ENCODE assay signal across 1 cellular context in genomic region chr19:39870171-39870971, GRCh38.
TF ChIP-seq lines count a peak whose summit lies in the region.

No MANE protein-coding gene starts in this region.

TF ChIP-seq in HEK293, 187 proteins besides CTCF, POLR2A, EP300 and RAD21 (continued from another document and continues in another):
- TF ChIP-seq, protein P1, sequence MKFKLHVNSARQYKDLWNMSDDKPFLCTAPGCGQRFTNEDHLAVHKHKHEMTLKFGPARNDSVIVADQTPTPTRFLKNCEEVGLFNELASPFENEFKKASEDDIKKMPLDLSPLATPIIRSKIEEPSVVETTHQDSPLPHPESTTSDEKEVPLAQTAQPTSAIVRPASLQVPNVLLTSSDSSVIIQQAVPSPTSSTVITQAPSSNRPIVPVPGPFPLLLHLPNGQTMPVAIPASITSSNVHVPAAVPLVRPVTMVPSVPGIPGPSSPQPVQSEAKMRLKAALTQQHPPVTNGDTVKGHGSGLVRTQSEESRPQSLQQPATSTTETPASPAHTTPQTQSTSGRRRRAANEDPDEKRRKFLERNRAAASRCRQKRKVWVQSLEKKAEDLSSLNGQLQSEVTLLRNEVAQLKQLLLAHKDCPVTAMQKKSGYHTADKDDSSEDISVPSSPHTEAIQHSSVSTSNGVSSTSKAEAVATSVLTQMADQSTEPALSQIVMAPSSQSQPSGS (tag by site-specific recombination; IDR thresholded peaks at IDR 0.05; ENCODE audit: low read depth) = no peak
- TF ChIP-seq BCL11A (tag by site-specific recombination; IDR thresholded peaks at IDR 0.05; ENCODE audit: low read depth) (peak; percentile 11; the same call in 1 of the 2 replicates), ZNF776 (tag by site-specific recombination; IDR thresholded peaks at IDR 0.05; ENCODE audit: borderline replicate concordance) (no peak), TRIM28 (IDR thresholded peaks at IDR 0.05; ENCODE audit: borderline replicate concordance, low read length) (no peak), GLI2 (tag by site-specific recombination; IDR thresholded peaks at IDR 0.05; ENCODE audit: borderline replicate concordance, low read depth) (no peak), SALL2 (tag by site-specific recombination; IDR thresholded peaks at IDR 0.05; ENCODE audit: borderline replicate concordance) (no peak), ZNF2 (tag by site-specific recombination; IDR thresholded peaks at IDR 0.05) (no peak), ZNF785 (tag by site-specific recombination; IDR thresholded peaks at IDR 0.05) (no peak), SP3 (tag by site-specific recombination; IDR thresholded peaks at IDR 0.05) (peak; percentile 55; the same call in 1 of the 2 replicates), PRDM10 (tag by site-specific recombination; IDR thresholded peaks at IDR 0.05) (peak; percentile 72), RBAK (tag by site-specific recombination; IDR thresholded peaks at IDR 0.05) (no peak), BCL11B (tag by site-specific recombination; IDR thresholded peaks at IDR 0.05; ENCODE audit: low read depth) (peak; percentile 47; the same call in 1 of the 2 replicates), ZNF843 (tag by site-specific recombination; IDR thresholded peaks at IDR 0.05) (no peak), ZNF585B (tag by site-specific recombination; IDR thresholded peaks at IDR 0.05) (no peak), ZNF214 (tag by site-specific recombination; IDR thresholded peaks at IDR 0.05; ENCODE audit: borderline replicate concordance) (no peak), ZNF777 (tag by site-specific recombination; IDR thresholded peaks at IDR 0.05; ENCODE audit: borderline replicate concordance) (no peak), HOXD13 (CRISPR knock-in tag; IDR thresholded peaks at IDR 0.05; ENCODE audit: borderline replicate concordance) (no peak), ZNF302 (tag by site-specific recombination; IDR thresholded peaks at IDR 0.05; ENCODE audit: low read depth) (no peak), ZNF600 (tag by site-specific recombination; IDR thresholded peaks at IDR 0.05) (no peak), ZNF416 (tag by site-specific recombination; IDR thresholded peaks at IDR 0.05) (no peak), ZBTB8A (tag by site-specific recombination; IDR thresholded peaks at IDR 0.05) (peak; percentile 66), YY2 (tag by site-specific recombination; IDR thresholded peaks at IDR 0.05) (no peak; the same call in 1 of the 2 replicates), ZNF555 (tag by site-specific recombination; conservative IDR thresholded peaks at IDR 0.05) (no peak), ZNF596 (tag by site-specific recombination; IDR thresholded peaks at IDR 0.05) (no peak), ZSCAN16 (tag by site-specific recombination; IDR thresholded peaks at IDR 0.05) (no peak), KLF1 (tag by site-specific recombination; IDR thresholded peaks at IDR 0.05) (no peak), ZBTB48 (tag by site-specific recombination; IDR thresholded peaks at IDR 0.05) (peak; percentile 82), ZNF621 (tag by site-specific recombination; IDR thresholded peaks at IDR 0.05) (no peak), REPIN1 (tag by site-specific recombination; IDR thresholded peaks at IDR 0.05; ENCODE audit: low read depth) (no peak), PATZ1 (tag by site-specific recombination; IDR thresholded peaks at IDR 0.05) (0 out of 2 replicates have a peak, but pooled peaks have one; percentile 46), ZNF404 (tag by site-specific recombination; IDR thresholded peaks at IDR 0.05) (no peak), ZNF677 (tag by site-specific recombination; IDR thresholded peaks at IDR 0.05) (no peak), TCF7L2 (IDR thresholded peaks at IDR 0.05; ENCODE audit: borderline replicate concordance, low read depth, low read length) (no peak), ZNF354C (tag by site-specific recombination; IDR thresholded peaks at IDR 0.05; ENCODE audit: borderline replicate concordance, low read depth) (no peak), GLI4 (tag by site-specific recombination; IDR thresholded peaks at IDR 0.05) (no peak), ZIC2 (tag by site-specific recombination; IDR thresholded peaks at IDR 0.05) (peak; percentile 83), ZNF10 (tag by site-specific recombination; IDR thresholded peaks at IDR 0.05) (no peak)
- TF ChIP-seq, protein P2, sequence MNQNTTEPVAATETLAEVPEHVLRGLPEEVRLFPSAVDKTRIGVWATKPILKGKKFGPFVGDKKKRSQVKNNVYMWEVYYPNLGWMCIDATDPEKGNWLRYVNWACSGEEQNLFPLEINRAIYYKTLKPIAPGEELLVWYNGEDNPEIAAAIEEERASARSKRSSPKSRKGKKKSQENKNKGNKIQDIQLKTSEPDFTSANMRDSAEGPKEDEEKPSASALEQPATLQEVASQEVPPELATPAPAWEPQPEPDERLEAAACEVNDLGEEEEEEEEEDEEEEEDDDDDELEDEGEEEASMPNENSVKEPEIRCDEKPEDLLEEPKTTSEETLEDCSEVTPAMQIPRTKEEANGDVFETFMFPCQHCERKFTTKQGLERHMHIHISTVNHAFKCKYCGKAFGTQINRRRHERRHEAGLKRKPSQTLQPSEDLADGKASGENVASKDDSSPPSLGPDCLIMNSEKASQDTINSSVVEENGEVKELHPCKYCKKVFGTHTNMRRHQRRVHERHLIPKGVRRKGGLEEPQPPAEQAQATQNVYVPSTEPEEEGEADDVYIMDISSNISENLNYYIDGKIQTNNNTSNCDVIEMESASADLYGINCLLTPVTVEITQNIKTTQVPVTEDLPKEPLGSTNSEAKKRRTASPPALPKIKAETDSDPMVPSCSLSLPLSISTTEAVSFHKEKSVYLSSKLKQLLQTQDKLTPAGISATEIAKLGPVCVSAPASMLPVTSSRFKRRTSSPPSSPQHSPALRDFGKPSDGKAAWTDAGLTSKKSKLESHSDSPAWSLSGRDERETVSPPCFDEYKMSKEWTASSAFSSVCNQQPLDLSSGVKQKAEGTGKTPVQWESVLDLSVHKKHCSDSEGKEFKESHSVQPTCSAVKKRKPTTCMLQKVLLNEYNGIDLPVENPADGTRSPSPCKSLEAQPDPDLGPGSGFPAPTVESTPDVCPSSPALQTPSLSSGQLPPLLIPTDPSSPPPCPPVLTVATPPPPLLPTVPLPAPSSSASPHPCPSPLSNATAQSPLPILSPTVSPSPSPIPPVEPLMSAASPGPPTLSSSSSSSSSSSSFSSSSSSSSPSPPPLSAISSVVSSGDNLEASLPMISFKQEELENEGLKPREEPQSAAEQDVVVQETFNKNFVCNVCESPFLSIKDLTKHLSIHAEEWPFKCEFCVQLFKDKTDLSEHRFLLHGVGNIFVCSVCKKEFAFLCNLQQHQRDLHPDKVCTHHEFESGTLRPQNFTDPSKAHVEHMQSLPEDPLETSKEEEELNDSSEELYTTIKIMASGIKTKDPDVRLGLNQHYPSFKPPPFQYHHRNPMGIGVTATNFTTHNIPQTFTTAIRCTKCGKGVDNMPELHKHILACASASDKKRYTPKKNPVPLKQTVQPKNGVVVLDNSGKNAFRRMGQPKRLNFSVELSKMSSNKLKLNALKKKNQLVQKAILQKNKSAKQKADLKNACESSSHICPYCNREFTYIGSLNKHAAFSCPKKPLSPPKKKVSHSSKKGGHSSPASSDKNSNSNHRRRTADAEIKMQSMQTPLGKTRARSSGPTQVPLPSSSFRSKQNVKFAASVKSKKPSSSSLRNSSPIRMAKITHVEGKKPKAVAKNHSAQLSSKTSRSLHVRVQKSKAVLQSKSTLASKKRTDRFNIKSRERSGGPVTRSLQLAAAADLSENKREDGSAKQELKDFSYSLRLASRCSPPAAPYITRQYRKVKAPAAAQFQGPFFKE (tag by site-specific recombination; IDR thresholded peaks at IDR 0.05; ENCODE audit: borderline replicate concordance) = no peak
- TF ChIP-seq, protein P3, sequence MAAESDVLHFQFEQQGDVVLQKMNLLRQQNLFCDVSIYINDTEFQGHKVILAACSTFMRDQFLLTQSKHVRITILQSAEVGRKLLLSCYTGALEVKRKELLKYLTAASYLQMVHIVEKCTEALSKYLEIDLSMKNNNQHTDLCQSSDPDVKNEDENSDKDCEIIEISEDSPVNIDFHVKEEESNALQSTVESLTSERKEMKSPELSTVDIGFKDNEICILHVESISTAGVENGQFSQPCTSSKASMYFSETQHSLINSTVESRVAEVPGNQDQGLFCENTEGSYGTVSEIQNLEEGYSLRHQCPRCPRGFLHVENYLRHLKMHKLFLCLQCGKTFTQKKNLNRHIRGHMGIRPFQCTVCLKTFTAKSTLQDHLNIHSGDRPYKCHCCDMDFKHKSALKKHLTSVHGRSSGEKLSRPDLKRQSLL (tag by site-specific recombination; IDR thresholded peaks at IDR 0.05) = no peak
- TF ChIP-seq, protein P4, sequence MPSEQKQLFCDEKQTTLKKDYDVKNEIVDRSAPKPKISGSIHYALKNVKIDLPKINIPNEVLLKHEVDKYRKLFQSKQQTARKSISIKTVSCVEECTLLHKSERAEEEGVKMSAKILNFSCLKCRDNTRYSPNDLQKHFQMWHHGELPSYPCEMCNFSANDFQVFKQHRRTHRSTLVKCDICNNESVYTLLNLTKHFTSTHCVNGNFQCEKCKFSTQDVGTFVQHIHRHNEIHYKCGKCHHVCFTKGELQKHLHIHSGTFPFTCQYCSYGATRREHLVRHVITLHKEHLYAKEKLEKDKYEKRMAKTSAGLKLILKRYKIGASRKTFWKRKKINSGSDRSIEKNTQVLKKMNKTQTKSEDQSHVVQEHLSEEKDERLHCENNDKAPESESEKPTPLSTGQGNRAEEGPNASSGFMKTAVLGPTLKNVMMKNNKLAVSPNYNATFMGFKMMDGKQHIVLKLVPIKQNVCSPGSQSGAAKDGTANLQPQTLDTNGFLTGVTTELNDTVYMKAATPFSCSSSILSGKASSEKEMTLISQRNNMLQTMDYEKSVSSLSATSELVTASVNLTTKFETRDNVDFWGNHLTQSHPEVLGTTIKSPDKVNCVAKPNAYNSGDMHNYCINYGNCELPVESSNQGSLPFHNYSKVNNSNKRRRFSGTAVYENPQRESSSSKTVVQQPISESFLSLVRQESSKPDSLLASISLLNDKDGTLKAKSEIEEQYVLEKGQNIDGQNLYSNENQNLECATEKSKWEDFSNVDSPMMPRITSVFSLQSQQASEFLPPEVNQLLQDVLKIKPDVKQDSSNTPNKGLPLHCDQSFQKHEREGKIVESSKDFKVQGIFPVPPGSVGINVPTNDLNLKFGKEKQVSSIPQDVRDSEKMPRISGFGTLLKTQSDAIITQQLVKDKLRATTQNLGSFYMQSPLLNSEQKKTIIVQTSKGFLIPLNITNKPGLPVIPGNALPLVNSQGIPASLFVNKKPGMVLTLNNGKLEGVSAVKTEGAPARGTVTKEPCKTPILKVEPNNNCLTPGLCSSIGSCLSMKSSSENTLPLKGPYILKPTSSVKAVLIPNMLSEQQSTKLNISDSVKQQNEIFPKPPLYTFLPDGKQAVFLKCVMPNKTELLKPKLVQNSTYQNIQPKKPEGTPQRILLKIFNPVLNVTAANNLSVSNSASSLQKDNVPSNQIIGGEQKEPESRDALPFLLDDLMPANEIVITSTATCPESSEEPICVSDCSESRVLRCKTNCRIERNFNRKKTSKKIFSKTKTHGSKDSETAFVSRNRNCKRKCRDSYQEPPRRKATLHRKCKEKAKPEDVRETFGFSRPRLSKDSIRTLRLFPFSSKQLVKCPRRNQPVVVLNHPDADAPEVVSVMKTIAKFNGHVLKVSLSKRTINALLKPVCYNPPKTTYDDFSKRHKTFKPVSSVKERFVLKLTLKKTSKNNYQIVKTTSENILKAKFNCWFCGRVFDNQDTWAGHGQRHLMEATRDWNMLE (tag by site-specific recombination; conservative IDR thresholded peaks at IDR 0.05; ENCODE audit: low read depth) = no peak
